In genomic region chr11:93279911-93280347, GRCh38 we compare ENCODE assay signal across 12 cellular contexts. TPM values are rescaled to one million over a fixed set of nuclear protein-coding genes. Genes with fewer than 3 reads are reported as not detected.
DNase-seq lines count a peak whose midpoint lies in the region; ATAC-seq and TF ChIP-seq lines count a peak whose summit lies in the region.
"Had no signal": no experiment of that assay in that cellular context is flagged by ENCODE, and none has a peak within 500 bp of the region (broad histone marks: within the 10 kb centered on the region; RNA-seq: fewer than 3 reads in every experiment).

No MANE protein-coding gene starts in this region.

- no peaks in the 10 kb centered on the region for H3K4me1 Mint-ChIP-seq in activated naive CD8-positive, alpha-beta T cell treated with anti-CD3 and anti-CD28 coated beads for 36 hours

- no peak overlapping the region for H3K4me3 Mint-ChIP-seq in activated naive CD8-positive, alpha-beta T cell treated with anti-CD3 and anti-CD28 coated beads for 36 hours

- H3K27me3 ChIP-seq in A673 (replicated peaks; ENCODE audit: insufficient read depth, low read depth, low read length, poor library complexity), result no peaks in the 10 kb centered on the region
- H3K27me3 ChIP-seq: esophagus muscularis mucosa had no signal

- no peak overlapping the region for H3K27ac ChIP-seq in A673 (ENCODE audit: low read depth, low read length, poor library complexity, severe bottlenecking)
- H3K27ac ChIP-seq: esophagus muscularis mucosa had no signal

- no peaks in the 10 kb centered on the region for H3K27me3 Mint-ChIP-seq in activated naive CD8-positive, alpha-beta T cell treated with anti-CD3 and anti-CD28 coated beads for 36 hours

- H3K36me3 Mint-ChIP-seq in activated naive CD8-positive, alpha-beta T cell treated with anti-CD3 and anti-CD28 coated beads for 36 hours, result no peaks in the 10 kb centered on the region

- POLR2A ChIA-PET in A673 (lab: Charles Lee; ENCODE audit: low non-redundant PET), result no interaction called here

- TF ChIP-seq CTCF in A673 (conservative IDR thresholded peaks at IDR 0.05; ENCODE audit: low read depth, low read length), result no peak

- CTCF ChIA-PET in A673 (lab: Charles Lee), result no interaction called here

- BruUV-seq in A673 (replicated peaks; lab: Mats Ljungman, UMichigan), result no TSS peak

- no peaks in the 10 kb centered on the region for H3K36me3 ChIP-seq in A673 (ENCODE audit: insufficient read depth, low read length, poor library complexity, severe bottlenecking)
- H3K36me3 ChIP-seq: esophagus muscularis mucosa had no signal

- no peaks in the 10 kb centered on the region for H3K4me1 ChIP-seq in A673 (ENCODE audit: insufficient read depth, low read length, poor library complexity, severe bottlenecking)

- DNase-seq in A673 (ENCODE audit: low spot score) (peak; percentile 8), GM19240 (ENCODE audit: insufficient read length, low spot score) (peak; percentile 2), NCI-H345 (lab: John Stamatoyannopoulos, UW) (peak; percentile 94), NK-92 (lab: John Stamatoyannopoulos, UW; ENCODE audit: unreplicated experiment) (no peak), head of caudate nucleus (no peak)
- DNase-seq in activated CD4-positive, alpha-beta T cell treated with anti-CD3 and anti-CD28 coated beads, Interleukin-2, amount 50 U/mL, for 1 hour, result no peak
- DNase-seq in activated naive CD8-positive, alpha-beta T cell treated with anti-CD3 and anti-CD28 coated beads for 36 hours, result no peak
- DNase-seq: activated CD4-positive, alpha-beta T cell treated with anti-CD3 and anti-CD28 coated beads for 4 hours had no signal

- no peaks in the 10 kb centered on the region for H3K9me3 ChIP-seq in A673 (ENCODE audit: low read depth, low read length, poor library complexity, severe bottlenecking)
- H3K9me3 ChIP-seq: esophagus muscularis mucosa had no signal

- H3K4me3 ChIP-seq in A673 (ENCODE audit: low read depth, low read length, poor library complexity, severe bottlenecking), result no peak overlapping the region
- H3K4me3 ChIP-seq: esophagus muscularis mucosa had no signal

- H3K9me3 Mint-ChIP-seq in activated naive CD8-positive, alpha-beta T cell treated with anti-CD3 and anti-CD28 coated beads for 36 hours, result no peaks in the 10 kb centered on the region

- intact Hi-C loops in A673 (cut with micrococcal nuclease; ENCODE audit: unreplicated experiment) (no loop called here), head of caudate nucleus (cut with DNase I) (no loop called here)

- peak; percentile 43 for ATAC-seq in HG03025 (IDR thresholded peaks at IDR 0.05; ENCODE audit: low FRiP score, unreplicated experiment)

- no peak overlapping the region for H3K27ac Mint-ChIP-seq in activated naive CD8-positive, alpha-beta T cell treated with anti-CD3 and anti-CD28 coated beads for 36 hours

RNA-seq across cellular contexts. Expression of gene DEUP1, which starts 50.6 kb away (rescaled TPM):
- not detected in 2 replicates for total RNA-seq in A673 (2021)
- total RNA-seq in activated naive CD8-positive, alpha-beta T cell treated with anti-CD3 and anti-CD28 coated beads for 36 hours, result not detected
- total RNA-seq: esophagus muscularis mucosa, lower leg skin, pulmonary artery endothelial cell had no signal

Comparison
In these comparisons a context has a peak if more than half of its experiments do, and no peak if none do; other contexts are left out.
1. DNase-seq: peak in A673 (single experiment), GM19240 (single experiment) and NCI-H345 (single experiment); none in NK-92 (single experiment), activated CD4-positive, alpha-beta T cell treated with anti-CD3 and anti-CD28 coated beads, Interleukin-2, amount 50 U/mL, for 1 hour (single experiment), head of caudate nucleus (0 of 42) and activated naive CD8-positive, alpha-beta T cell treated with anti-CD3 and anti-CD28 coated beads for 36 hours (single experiment).